ENCODE assay signal across 8 cellular contexts in the genomic region with DNA sequence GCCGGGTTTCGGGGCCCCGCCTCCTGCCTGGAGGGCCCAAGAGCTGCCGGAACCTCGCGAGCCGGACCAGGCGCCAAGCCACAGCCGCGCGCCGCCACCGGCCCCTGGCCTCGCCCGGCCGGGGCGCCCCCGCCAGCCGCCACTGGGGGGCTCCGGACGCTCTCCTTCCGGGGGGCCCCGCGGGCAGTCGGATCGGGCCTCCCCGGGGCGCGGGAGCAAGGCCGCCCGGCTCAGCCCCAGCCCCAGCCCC. TPM values are rescaled to one million over a fixed set of nuclear protein-coding genes. Genes with fewer than 3 reads are reported as not detected.
DNase-seq lines count a peak whose midpoint lies in the region; ATAC-seq lines count a peak whose summit lies in the region.

No MANE protein-coding gene starts in this region.

- DNase-seq in NCI-H2227 (lab: John Stamatoyannopoulos, UW; ENCODE audit: unreplicated experiment) (peak; percentile 87), NCI-H2227 treated with DMSO at 0.1 percent for 48 hours (lab: John Stamatoyannopoulos, UW) (no peak), GOT3 (lab: John Stamatoyannopoulos, UW) (peak; percentile 94), NCI-H1105 treated with DMSO at 0.1 percent for 48 hours (lab: John Stamatoyannopoulos, UW) (peak; percentile 78), left cardiac atrium (peak; percentile 90), posterior cingulate gyrus (peak; percentile 65 to 96 (median 79)), D341Med (ENCODE audit: low spot score) (no peak)
- DNase-seq in activated naive CD4-positive, alpha-beta T cell treated with anti-CD3 and anti-CD28 coated beads, Interleukin-2, amount 50 U/mL, for 72 hours (ENCODE audit: low spot score in 2 of 2), result peak in 1 of 2 donors; percentile 91

- ATAC-seq in activated naive CD4-positive, alpha-beta T cell treated with anti-CD3 and anti-CD28 coated beads, Interleukin-2, amount 50 U/mL, for 72 hours, result peak; percentile 43 to 58
- peak; percentile 61 to 75 for ATAC-seq in left cardiac atrium

- H3K36me3 Mint-ChIP-seq in activated naive CD4-positive, alpha-beta T cell treated with anti-CD3 and anti-CD28 coated beads, Interleukin-2, amount 50 U/mL, for 72 hours, result peaks cover 0 to 5% of the 10 kb centered on the region in 2 donors

- peak overlapping the region in 1 of 2 donors; percentile 98 for H3K27ac Mint-ChIP-seq in activated naive CD4-positive, alpha-beta T cell treated with anti-CD3 and anti-CD28 coated beads, Interleukin-2, amount 50 U/mL, for 72 hours

- intact Hi-C loops in left cardiac atrium (cut with DNase I), result no loop called here
- intact Hi-C loops in posterior cingulate gyrus (cut with DNase I), result no loop called here

- H3K9me3 Mint-ChIP-seq in activated naive CD4-positive, alpha-beta T cell treated with anti-CD3 and anti-CD28 coated beads, Interleukin-2, amount 50 U/mL, for 72 hours, result no peaks in the 10 kb centered on the region

RNA-seq across cellular contexts. Expression of gene HAAO, which starts 17.4 kb away (rescaled TPM):
- 1 to 10 TPM; 1.4 to 3.1 TPM for total RNA-seq in activated naive CD4-positive, alpha-beta T cell treated with anti-CD3 and anti-CD28 coated beads, Interleukin-2, amount 50 U/mL, for 72 hours
- 1 to 10 TPM; 2.5 to 3.4 TPM for total RNA-seq in left cardiac atrium

RNA-seq across cellular contexts. Expression of gene OXER1, which starts 45.9 kb away (rescaled TPM):
- under 1 TPM; 0.25 to 0.54 TPM for total RNA-seq in activated naive CD4-positive, alpha-beta T cell treated with anti-CD3 and anti-CD28 coated beads, Interleukin-2, amount 50 U/mL, for 72 hours
- under 1 TPM; 0.37 to 0.53 TPM for total RNA-seq in left cardiac atrium

Comparison
In these comparisons a context has a peak if more than half of its experiments do, and no peak if none do; other contexts are left out.
1. DNase-seq: peak in NCI-H2227 (single experiment), GOT3 (single experiment), NCI-H1105 treated with DMSO at 0.1 percent for 48 hours (single experiment), left cardiac atrium (single experiment) and posterior cingulate gyrus (10 of 10); none in NCI-H2227 treated with DMSO at 0.1 percent for 48 hours (single experiment) and D341Med (single experiment).